In the genomic region with DNA sequence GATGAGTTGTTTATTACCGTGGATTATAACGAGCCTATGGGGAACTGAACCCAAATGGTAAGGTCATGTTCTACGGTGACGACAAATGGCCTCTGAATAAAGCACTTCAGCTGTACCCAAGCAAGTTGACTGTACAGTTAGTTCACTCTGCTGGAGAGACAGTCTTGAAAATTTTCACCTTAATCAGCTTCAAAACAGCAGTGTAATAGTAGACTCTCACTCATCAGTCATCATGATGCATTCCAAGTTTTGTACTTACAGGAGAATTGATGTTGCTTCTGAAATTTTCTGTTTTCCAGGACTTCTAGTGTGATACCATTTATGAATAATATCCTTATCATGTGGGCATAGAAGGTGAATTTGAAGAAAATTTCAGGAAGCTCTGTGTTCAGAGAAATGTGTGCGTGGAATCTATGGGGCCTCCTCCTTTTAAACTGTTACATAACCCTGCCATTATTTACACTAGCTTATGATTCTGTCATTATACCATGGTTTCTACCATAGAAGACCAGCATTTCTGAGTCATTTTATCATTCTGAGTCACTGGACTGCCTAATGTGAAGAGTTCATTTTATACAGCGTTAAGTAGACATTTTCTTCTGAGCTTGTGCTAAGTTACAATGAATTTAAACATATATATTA, we compare ENCODE assay signal across 11 cellular contexts.
DNase-seq lines count a peak whose midpoint lies in the region; ATAC-seq and TF ChIP-seq lines count a peak whose summit lies in the region.
"Had no signal": no experiment of that assay in that cellular context is flagged by ENCODE, and none has a peak within 500 bp of the region (broad histone marks: within the 10 kb centered on the region; RNA-seq: fewer than 3 reads in every experiment).

No MANE protein-coding gene starts in this region.

- no peak overlapping the region for H3K27ac Mint-ChIP-seq in endothelial cell (ENCODE audit: unreplicated experiment)

- no peak overlapping the region; the same call in 1 of the 2 replicates for H2BK20ac ChIP-seq in IMR-90 (ENCODE audit: low read depth, low read length)

- H2BK15ac ChIP-seq in IMR-90 (ENCODE audit: low read depth, low read length): no peak overlapping the region

- no peak overlapping the region for H3K27ac ChIP-seq in IMR-90 (ENCODE audit: insufficient read depth, low read length)
- no peak overlapping the region for H3K27ac ChIP-seq in colonic mucosa

- no peaks in the 10 kb centered on the region for H3K36me3 Mint-ChIP-seq in endothelial cell (ENCODE audit: low read depth, unreplicated experiment)

- H3K4me3 ChIP-seq in IMR-90 (ENCODE audit: insufficient read depth, low read depth, low read length): no peak overlapping the region
- H3K4me3 ChIP-seq in astrocyte of the spinal cord (ENCODE audit: low read depth, low read length): no peak overlapping the region
- no peak overlapping the region for H3K4me3 ChIP-seq in colonic mucosa
- H3K4me3 ChIP-seq: MG63 had no signal

- peaks cover 8% of the 10 kb centered on the region; the same call in 1 of the 2 replicates for H3K4me1 ChIP-seq in IMR-90 (ENCODE audit: control insufficient read depth, insufficient read depth, low read length)
- H3K4me1 ChIP-seq in colonic mucosa: no peaks in the 10 kb centered on the region

- H3K9me3 ChIP-seq in IMR-90 (ENCODE audit: control insufficient read depth, insufficient read depth, low read length) (no peaks in the 10 kb centered on the region), colonic mucosa (no peaks in the 10 kb centered on the region)
- H3K9me3 ChIP-seq: MG63 had no signal

- no peaks in the 10 kb centered on the region for H3K9me3 Mint-ChIP-seq in endothelial cell (ENCODE audit: unreplicated experiment)

- no TSS peak for BruUV-seq in IMR-90 (replicated peaks; lab: Mats Ljungman, UMichigan)

- H2BK5ac ChIP-seq in IMR-90 (ENCODE audit: low read depth, low read length, poor library complexity, severe bottlenecking): peak overlapping the region; percentile 66

- H3K14ac ChIP-seq in IMR-90 (replicated peaks; ENCODE audit: low read depth, low read length): no peak overlapping the region

- peak overlapping the region; percentile 23; the same call in 1 of the 2 replicates for H4K5ac ChIP-seq in IMR-90 (ENCODE audit: low read depth, low read length)

- H3K23ac ChIP-seq in IMR-90 (ENCODE audit: low read depth, low read length): peak overlapping the region; percentile 55; the same call in 1 of the 2 replicates

- no peak for TF ChIP-seq RAD21 in IMR-90 (IDR thresholded peaks at IDR 0.05; ENCODE audit: low read length)

- no peak overlapping the region for H2AFZ ChIP-seq in IMR-90 (replicated peaks; ENCODE audit: low read length, poor library complexity)

- DNase-seq in EL: peak; percentile 80
- peak; percentile 88 for DNase-seq in IMR-90
- peak; percentile 84 for DNase-seq in astrocyte of the spinal cord (ENCODE audit: low read depth, low spot score)
- DNase-seq in omental fat pad (ENCODE audit: low spot score): no peak
- DNase-seq in hippocampal formation (lab: John Stamatoyannopoulos, UW): no peak
- no peak for DNase-seq in colonic mucosa
- no peak for DNase-seq in endothelial cell (ENCODE audit: low spot score)
- DNase-seq: amygdala; MG63; stimulated activated CD4-positive, alpha-beta T cell treated with anti-CD3 and anti-CD28 coated beads, Interleukin-12 subunit alpha, Interleukin-12 subunit beta, amount 100 ng/mL, for 4 hours had no signal

- TF ChIP-seq CTCF in IMR-90 (conservative IDR thresholded peaks at IDR 0.05; ENCODE audit: low read depth, low read length) (no peak), astrocyte of the spinal cord (IDR thresholded peaks at IDR 0.05; ENCODE audit: low read depth, low read length) (no peak), omental fat pad (IDR thresholded peaks at IDR 0.05) (no peak), colonic mucosa (IDR thresholded peaks at IDR 0.05) (no peak), endothelial cell (IDR thresholded peaks at IDR 0.05; ENCODE audit: unreplicated experiment) (no peak)

- H2AK9ac ChIP-seq in IMR-90 (replicated peaks; ENCODE audit: low read depth, low read length, poor library complexity): no peak overlapping the region

- H2AK5ac ChIP-seq in IMR-90 (ENCODE audit: low read depth, low read length): 0 out of 2 replicates have a peak overlapping the region, but pooled peaks have one; percentile 39

- peaks cover 33 to 77% of the 10 kb centered on the region in 2 experiments for H3K79me1 ChIP-seq in IMR-90 (ENCODE audit: low read depth in 1 of 2, low read length in 2 of 2)

- POLR2A ChIA-PET in IMR-90 (lab: Charles Lee; ENCODE audit: unreplicated experiment): no interaction called here

- H3K9me1 ChIP-seq in IMR-90 (ENCODE audit: insufficient read depth, low read length): peaks cover 15% of the 10 kb centered on the region

- peak overlapping the region; percentile 49; the same call in 1 of the 2 replicates for H3K4me2 ChIP-seq in IMR-90 (ENCODE audit: low read depth, low read length)

- H3K9ac ChIP-seq in IMR-90 (ENCODE audit: low read depth, low read length): no peak overlapping the region
- H3K9ac ChIP-seq in colonic mucosa (ENCODE audit: low read depth in 2 of 2, low read length in 2 of 2): no peak overlapping the region

- no peak overlapping the region for H4K91ac ChIP-seq in IMR-90 (ENCODE audit: insufficient read depth, low read depth, low read length)

- H4K20me1 ChIP-seq in IMR-90 (ENCODE audit: insufficient read depth, low read length): peaks cover 4% of the 10 kb centered on the region; the same call in 1 of the 2 replicates

- peak overlapping the region; percentile 57; the same call in 1 of the 2 replicates for H3K18ac ChIP-seq in IMR-90 (ENCODE audit: low read depth, low read length)

- TF ChIP-seq POLR2A in IMR-90 (IDR thresholded peaks at IDR 0.05; ENCODE audit: low read depth, low read length): no peak

- H2BK120ac ChIP-seq in IMR-90 (ENCODE audit: low read depth, low read length): no peak overlapping the region

- H3K27me3 ChIP-seq in IMR-90 (ENCODE audit: control insufficient read depth, insufficient read depth, low read length): no peaks in the 10 kb centered on the region
- no peaks in the 10 kb centered on the region for H3K27me3 ChIP-seq in colonic mucosa
- H3K27me3 ChIP-seq: MG63 had no signal

- no peak overlapping the region for H4K8ac ChIP-seq in IMR-90 (ENCODE audit: low read depth in 2 of 2, low read length in 2 of 2)

- intact Hi-C loops in IMR-90 (cut with micrococcal nuclease) (no loop called here), colonic mucosa (cut with DNase I) (no loop called here)

- no peak overlapping the region for H3K4ac ChIP-seq in IMR-90 (ENCODE audit: low read depth, low read length)

- in situ Hi-C loops in IMR-90 (cut with MboI; ENCODE audit: low sequenced_read_pairs) (no loop called here), astrocyte of the spinal cord (cut with HindIII; ENCODE audit: low sequenced_read_pairs) (no loop called here)

- no peaks in the 10 kb centered on the region for H3K36me3 ChIP-seq in IMR-90 (ENCODE audit: control insufficient read depth, insufficient read depth, low read length)
- H3K36me3 ChIP-seq in colonic mucosa: no peaks in the 10 kb centered on the region
- H3K36me3 ChIP-seq: MG63 had no signal

- H3K4me1 Mint-ChIP-seq in endothelial cell (ENCODE audit: unreplicated experiment): peaks cover 3% of the 10 kb centered on the region

- CTCF ChIA-PET in IMR-90 (lab: Yijun Ruan, JAX): no interaction called here

- WGBS in IMR-90 (ENCODE audit: extremely low coverage in 2 of 2, insufficient read length in 1 of 2), 2 experiments: 0% methylated on average over 1 of the region's 6 CpGs; no CpG with 5 or more reads in 1 of the 2 experiments

- ATAC-seq in IMR-90 (ENCODE audit: low read depth) (peak; percentile 93), omental fat pad (ENCODE audit: low FRiP score) (peak; percentile 66), HG03460 (IDR thresholded peaks at IDR 0.05; ENCODE audit: unreplicated experiment) (no peak)

- H3K4me3 Mint-ChIP-seq in endothelial cell (ENCODE audit: unreplicated experiment): no peak overlapping the region

- no peak overlapping the region for H3K56ac ChIP-seq in IMR-90 (ENCODE audit: extremely low read depth, insufficient read depth, low read length)

- dilution Hi-C loops in IMR-90 (cut with HindIII; ENCODE audit: low sequenced_read_pairs, unreplicated experiment): no loop called here

- H3K27me3 Mint-ChIP-seq in endothelial cell (ENCODE audit: unreplicated experiment): no peaks in the 10 kb centered on the region

TF ChIP-seq in IMR-90, 13 proteins besides CTCF, POLR2A, EP300 and RAD21:
- TF ChIP-seq, protein P1, sequence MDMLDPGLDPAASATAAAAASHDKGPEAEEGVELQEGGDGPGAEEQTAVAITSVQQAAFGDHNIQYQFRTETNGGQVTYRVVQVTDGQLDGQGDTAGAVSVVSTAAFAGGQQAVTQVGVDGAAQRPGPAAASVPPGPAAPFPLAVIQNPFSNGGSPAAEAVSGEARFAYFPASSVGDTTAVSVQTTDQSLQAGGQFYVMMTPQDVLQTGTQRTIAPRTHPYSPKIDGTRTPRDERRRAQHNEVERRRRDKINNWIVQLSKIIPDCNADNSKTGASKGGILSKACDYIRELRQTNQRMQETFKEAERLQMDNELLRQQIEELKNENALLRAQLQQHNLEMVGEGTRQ (IDR thresholded peaks at IDR 0.05; ENCODE audit: low read depth, low read length): no peak
- TF ChIP-seq CEBPB (IDR thresholded peaks at IDR 0.05; ENCODE audit: low read depth, low read length) (peak; percentile 58), FOS (IDR thresholded peaks at IDR 0.05; ENCODE audit: low read depth, low read length) (peak; percentile 79)
TF ChIP-seq in IMR-90: peak in this region for 2.

Comparison
In these comparisons a context has a peak if more than half of its experiments do, and no peak if none do; other contexts are left out.
1. DNase-seq: peak in EL (single experiment), IMR-90 (single experiment) and astrocyte of the spinal cord (single experiment); none in omental fat pad (single experiment), hippocampal formation (0 of 2), colonic mucosa (single experiment) and endothelial cell (single experiment).